ENCODE assay signal across 1 cellular context in the genomic region with DNA sequence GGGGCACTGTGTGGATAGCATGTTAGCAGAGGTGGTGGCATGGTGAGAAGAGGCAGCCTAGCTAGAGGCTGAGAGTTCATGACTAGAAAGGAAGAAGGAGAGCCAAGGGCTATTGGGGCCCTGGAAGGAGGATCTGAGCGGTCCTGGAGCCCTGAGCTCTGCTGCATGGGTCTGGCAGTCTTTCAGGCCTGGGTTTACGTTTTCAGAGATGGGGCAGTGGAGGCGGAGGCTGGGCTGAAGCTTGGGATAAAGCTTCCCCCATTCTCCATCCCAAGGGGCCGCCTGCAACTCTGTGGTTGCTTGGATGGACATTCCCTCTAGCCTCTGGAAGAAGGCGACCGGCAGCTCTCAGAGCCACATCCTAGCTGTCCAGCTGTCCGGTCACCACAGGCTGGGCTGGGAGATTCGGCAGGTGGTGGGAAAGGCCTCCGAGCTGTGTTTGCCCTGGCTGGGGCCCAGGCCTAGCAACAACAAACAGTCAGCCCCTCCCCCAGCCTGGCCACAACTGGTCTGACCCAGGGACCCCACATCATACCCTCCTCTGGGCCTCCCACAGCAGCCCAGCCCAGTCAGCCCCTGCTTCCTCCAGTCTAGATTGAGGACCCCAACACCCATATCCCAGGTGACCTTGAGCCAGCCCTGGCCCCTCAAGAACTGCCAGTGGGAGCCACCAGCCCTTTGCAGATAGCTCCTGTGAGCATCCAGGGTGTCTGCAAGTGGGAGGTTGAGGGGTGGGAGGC.
TF ChIP-seq lines count a peak whose summit lies in the region.

No MANE protein-coding gene starts in this region.

TF ChIP-seq in HepG2, 621 proteins besides CTCF, POLR2A, EP300 and RAD21 (continued from another document and continues in another):
- TF ChIP-seq, protein P1, sequence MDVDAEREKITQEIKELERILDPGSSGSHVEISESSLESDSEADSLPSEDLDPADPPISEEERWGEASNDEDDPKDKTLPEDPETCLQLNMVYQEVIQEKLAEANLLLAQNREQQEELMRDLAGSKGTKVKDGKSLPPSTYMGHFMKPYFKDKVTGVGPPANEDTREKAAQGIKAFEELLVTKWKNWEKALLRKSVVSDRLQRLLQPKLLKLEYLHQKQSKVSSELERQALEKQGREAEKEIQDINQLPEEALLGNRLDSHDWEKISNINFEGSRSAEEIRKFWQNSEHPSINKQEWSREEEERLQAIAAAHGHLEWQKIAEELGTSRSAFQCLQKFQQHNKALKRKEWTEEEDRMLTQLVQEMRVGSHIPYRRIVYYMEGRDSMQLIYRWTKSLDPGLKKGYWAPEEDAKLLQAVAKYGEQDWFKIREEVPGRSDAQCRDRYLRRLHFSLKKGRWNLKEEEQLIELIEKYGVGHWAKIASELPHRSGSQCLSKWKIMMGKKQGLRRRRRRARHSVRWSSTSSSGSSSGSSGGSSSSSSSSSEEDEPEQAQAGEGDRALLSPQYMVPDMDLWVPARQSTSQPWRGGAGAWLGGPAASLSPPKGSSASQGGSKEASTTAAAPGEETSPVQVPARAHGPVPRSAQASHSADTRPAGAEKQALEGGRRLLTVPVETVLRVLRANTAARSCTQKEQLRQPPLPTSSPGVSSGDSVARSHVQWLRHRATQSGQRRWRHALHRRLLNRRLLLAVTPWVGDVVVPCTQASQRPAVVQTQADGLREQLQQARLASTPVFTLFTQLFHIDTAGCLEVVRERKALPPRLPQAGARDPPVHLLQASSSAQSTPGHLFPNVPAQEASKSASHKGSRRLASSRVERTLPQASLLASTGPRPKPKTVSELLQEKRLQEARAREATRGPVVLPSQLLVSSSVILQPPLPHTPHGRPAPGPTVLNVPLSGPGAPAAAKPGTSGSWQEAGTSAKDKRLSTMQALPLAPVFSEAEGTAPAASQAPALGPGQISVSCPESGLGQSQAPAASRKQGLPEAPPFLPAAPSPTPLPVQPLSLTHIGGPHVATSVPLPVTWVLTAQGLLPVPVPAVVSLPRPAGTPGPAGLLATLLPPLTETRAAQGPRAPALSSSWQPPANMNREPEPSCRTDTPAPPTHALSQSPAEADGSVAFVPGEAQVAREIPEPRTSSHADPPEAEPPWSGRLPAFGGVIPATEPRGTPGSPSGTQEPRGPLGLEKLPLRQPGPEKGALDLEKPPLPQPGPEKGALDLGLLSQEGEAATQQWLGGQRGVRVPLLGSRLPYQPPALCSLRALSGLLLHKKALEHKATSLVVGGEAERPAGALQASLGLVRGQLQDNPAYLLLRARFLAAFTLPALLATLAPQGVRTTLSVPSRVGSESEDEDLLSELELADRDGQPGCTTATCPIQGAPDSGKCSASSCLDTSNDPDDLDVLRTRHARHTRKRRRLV (CRISPR knock-in tag; IDR thresholded peaks at IDR 0.05): no peak
- TF ChIP-seq, protein P2, sequence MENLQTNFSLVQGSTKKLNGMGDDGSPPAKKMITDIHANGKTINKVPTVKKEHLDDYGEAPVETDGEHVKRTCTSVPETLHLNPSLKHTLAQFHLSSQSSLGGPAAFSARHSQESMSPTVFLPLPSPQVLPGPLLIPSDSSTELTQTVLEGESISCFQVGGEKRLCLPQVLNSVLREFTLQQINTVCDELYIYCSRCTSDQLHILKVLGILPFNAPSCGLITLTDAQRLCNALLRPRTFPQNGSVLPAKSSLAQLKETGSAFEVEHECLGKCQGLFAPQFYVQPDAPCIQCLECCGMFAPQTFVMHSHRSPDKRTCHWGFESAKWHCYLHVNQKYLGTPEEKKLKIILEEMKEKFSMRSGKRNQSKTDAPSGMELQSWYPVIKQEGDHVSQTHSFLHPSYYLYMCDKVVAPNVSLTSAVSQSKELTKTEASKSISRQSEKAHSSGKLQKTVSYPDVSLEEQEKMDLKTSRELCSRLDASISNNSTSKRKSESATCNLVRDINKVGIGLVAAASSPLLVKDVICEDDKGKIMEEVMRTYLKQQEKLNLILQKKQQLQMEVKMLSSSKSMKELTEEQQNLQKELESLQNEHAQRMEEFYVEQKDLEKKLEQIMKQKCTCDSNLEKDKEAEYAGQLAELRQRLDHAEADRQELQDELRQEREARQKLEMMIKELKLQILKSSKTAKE (CRISPR knock-in tag; IDR thresholded peaks at IDR 0.05; ENCODE audit: borderline replicate concordance): 0 out of 2 replicates have a peak, but pooled peaks have one; percentile 69
- peak; percentile 64; the same call in 1 of the 2 replicates for TF ChIP-seq SIN3A (IDR thresholded peaks at IDR 0.05; ENCODE audit: borderline replicate concordance, low read depth, low read length)
- TF ChIP-seq, protein P3, sequence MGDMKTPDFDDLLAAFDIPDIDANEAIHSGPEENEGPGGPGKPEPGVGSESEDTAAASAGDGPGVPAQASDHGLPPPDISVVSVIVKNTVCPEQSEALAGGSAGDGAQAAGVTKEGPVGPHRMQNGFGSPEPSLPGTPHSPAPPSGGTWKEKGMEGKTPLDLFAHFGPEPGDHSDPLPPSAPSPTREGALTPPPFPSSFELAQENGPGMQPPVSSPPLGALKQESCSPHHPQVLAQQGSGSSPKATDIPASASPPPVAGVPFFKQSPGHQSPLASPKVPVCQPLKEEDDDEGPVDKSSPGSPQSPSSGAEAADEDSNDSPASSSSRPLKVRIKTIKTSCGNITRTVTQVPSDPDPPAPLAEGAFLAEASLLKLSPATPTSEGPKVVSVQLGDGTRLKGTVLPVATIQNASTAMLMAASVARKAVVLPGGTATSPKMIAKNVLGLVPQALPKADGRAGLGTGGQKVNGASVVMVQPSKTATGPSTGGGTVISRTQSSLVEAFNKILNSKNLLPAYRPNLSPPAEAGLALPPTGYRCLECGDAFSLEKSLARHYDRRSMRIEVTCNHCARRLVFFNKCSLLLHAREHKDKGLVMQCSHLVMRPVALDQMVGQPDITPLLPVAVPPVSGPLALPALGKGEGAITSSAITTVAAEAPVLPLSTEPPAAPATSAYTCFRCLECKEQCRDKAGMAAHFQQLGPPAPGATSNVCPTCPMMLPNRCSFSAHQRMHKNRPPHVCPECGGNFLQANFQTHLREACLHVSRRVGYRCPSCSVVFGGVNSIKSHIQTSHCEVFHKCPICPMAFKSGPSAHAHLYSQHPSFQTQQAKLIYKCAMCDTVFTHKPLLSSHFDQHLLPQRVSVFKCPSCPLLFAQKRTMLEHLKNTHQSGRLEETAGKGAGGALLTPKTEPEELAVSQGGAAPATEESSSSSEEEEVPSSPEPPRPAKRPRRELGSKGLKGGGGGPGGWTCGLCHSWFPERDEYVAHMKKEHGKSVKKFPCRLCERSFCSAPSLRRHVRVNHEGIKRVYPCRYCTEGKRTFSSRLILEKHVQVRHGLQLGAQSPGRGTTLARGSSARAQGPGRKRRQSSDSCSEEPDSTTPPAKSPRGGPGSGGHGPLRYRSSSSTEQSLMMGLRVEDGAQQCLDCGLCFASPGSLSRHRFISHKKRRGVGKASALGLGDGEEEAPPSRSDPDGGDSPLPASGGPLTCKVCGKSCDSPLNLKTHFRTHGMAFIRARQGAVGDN (CRISPR knock-in tag; IDR thresholded peaks at IDR 0.05): peak; percentile 93
- no peak for TF ChIP-seq ZNF7 (CRISPR knock-in tag; IDR thresholded peaks at IDR 0.05)
- TF ChIP-seq, protein P4, sequence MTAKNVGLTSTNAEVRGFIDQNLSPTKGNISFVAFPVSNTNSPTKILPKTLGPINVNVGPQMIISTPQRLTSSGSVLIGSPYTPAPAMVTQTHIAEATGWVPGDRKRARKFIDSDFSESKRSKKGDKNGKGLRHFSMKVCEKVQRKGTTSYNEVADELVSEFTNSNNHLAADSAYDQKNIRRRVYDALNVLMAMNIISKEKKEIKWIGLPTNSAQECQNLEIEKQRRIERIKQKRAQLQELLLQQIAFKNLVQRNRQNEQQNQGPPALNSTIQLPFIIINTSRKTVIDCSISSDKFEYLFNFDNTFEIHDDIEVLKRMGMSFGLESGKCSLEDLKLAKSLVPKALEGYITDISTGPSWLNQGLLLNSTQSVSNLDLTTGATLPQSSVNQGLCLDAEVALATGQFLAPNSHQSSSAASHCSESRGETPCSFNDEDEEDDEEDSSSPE (CRISPR knock-in tag; IDR thresholded peaks at IDR 0.05): peak; percentile 30; the same call in 1 of the 2 replicates
- TF ChIP-seq, protein P5, sequence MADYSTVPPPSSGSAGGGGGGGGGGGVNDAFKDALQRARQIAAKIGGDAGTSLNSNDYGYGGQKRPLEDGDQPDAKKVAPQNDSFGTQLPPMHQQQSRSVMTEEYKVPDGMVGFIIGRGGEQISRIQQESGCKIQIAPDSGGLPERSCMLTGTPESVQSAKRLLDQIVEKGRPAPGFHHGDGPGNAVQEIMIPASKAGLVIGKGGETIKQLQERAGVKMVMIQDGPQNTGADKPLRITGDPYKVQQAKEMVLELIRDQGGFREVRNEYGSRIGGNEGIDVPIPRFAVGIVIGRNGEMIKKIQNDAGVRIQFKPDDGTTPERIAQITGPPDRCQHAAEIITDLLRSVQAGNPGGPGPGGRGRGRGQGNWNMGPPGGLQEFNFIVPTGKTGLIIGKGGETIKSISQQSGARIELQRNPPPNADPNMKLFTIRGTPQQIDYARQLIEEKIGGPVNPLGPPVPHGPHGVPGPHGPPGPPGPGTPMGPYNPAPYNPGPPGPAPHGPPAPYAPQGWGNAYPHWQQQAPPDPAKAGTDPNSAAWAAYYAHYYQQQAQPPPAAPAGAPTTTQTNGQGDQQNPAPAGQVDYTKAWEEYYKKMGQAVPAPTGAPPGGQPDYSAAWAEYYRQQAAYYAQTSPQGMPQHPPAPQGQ (CRISPR knock-in tag; IDR thresholded peaks at IDR 0.05; ENCODE audit: borderline replicate concordance): no peak; the same call in 1 of the 2 replicates
- TF ChIP-seq CREM (IDR thresholded peaks at IDR 0.05): peak; percentile 54; the same call in 1 of the 2 replicates
- TF ChIP-seq CREM (CRISPR knock-in tag; IDR thresholded peaks at IDR 0.05): no peak
- TF ChIP-seq BORCS8-MEF2B (CRISPR knock-in tag; IDR thresholded peaks at IDR 0.05): no peak
- 0 out of 2 replicates have a peak, but pooled peaks have one; percentile 19 for TF ChIP-seq NFYB (CRISPR knock-in tag; IDR thresholded peaks at IDR 0.05)
- no peak for TF ChIP-seq ZNF850 (CRISPR knock-in tag; conservative IDR thresholded peaks at IDR 0.05)
- TF ChIP-seq KLF16 (CRISPR knock-in tag; IDR thresholded peaks at IDR 0.05): 0 out of 4 replicates have a peak, but pooled peaks of 1 of the 2 experiments have one; percentile 59
- TF ChIP-seq JDP2 (CRISPR knock-in tag; IDR thresholded peaks at IDR 0.05; ENCODE audit: borderline replicate concordance): no peak
- TF ChIP-seq ZFX (CRISPR knock-in tag; IDR thresholded peaks at IDR 0.05; ENCODE audit: low read depth): peak; percentile 93
- TF ChIP-seq, protein P6, sequence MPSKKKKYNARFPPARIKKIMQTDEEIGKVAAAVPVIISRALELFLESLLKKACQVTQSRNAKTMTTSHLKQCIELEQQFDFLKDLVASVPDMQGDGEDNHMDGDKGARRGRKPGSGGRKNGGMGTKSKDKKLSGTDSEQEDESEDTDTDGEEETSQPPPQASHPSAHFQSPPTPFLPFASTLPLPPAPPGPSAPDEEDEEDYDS (CRISPR knock-in tag; IDR thresholded peaks at IDR 0.05): peak; percentile 80
- no peak for TF ChIP-seq ZNF781 (CRISPR knock-in tag; IDR thresholded peaks at IDR 0.05; ENCODE audit: borderline replicate concordance, not compliant biosample characterization)
- no peak for TF ChIP-seq ZNF589 (CRISPR knock-in tag; conservative IDR thresholded peaks at IDR 0.05)
- TF ChIP-seq, protein P7, sequence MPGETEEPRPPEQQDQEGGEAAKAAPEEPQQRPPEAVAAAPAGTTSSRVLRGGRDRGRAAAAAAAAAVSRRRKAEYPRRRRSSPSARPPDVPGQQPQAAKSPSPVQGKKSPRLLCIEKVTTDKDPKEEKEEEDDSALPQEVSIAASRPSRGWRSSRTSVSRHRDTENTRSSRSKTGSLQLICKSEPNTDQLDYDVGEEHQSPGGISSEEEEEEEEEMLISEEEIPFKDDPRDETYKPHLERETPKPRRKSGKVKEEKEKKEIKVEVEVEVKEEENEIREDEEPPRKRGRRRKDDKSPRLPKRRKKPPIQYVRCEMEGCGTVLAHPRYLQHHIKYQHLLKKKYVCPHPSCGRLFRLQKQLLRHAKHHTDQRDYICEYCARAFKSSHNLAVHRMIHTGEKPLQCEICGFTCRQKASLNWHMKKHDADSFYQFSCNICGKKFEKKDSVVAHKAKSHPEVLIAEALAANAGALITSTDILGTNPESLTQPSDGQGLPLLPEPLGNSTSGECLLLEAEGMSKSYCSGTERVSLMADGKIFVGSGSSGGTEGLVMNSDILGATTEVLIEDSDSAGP (CRISPR knock-in tag; IDR thresholded peaks at IDR 0.05; ENCODE audit: borderline replicate concordance): peak; percentile 75; the same call in 1 of the 2 replicates
- TF ChIP-seq ZNF792 (CRISPR knock-in tag; IDR thresholded peaks at IDR 0.05): peak; percentile 73
- peak; percentile 94 for TF ChIP-seq TBX2 (CRISPR knock-in tag; IDR thresholded peaks at IDR 0.05; ENCODE audit: borderline replicate concordance)
- no peak for TF ChIP-seq TOPORS (CRISPR knock-in tag; IDR thresholded peaks at IDR 0.05)
- no peak; the same call in 1 of the 2 replicates for TF ChIP-seq GTF3A (CRISPR knock-in tag; conservative IDR thresholded peaks at IDR 0.05)
- TF ChIP-seq FOXA1 (IDR thresholded peaks at IDR 0.05): no peak
- peak; percentile 87 for TF ChIP-seq FOXA1 (CRISPR knock-in tag; IDR thresholded peaks at IDR 0.05)
- TF ChIP-seq GABPB1 (CRISPR knock-in tag; IDR thresholded peaks at IDR 0.05): peak; percentile 65; the same call in 1 of the 2 replicates
- no peak for TF ChIP-seq ZKSCAN1 (IDR thresholded peaks at IDR 0.05; ENCODE audit: low read length)
- TF ChIP-seq, protein P8, sequence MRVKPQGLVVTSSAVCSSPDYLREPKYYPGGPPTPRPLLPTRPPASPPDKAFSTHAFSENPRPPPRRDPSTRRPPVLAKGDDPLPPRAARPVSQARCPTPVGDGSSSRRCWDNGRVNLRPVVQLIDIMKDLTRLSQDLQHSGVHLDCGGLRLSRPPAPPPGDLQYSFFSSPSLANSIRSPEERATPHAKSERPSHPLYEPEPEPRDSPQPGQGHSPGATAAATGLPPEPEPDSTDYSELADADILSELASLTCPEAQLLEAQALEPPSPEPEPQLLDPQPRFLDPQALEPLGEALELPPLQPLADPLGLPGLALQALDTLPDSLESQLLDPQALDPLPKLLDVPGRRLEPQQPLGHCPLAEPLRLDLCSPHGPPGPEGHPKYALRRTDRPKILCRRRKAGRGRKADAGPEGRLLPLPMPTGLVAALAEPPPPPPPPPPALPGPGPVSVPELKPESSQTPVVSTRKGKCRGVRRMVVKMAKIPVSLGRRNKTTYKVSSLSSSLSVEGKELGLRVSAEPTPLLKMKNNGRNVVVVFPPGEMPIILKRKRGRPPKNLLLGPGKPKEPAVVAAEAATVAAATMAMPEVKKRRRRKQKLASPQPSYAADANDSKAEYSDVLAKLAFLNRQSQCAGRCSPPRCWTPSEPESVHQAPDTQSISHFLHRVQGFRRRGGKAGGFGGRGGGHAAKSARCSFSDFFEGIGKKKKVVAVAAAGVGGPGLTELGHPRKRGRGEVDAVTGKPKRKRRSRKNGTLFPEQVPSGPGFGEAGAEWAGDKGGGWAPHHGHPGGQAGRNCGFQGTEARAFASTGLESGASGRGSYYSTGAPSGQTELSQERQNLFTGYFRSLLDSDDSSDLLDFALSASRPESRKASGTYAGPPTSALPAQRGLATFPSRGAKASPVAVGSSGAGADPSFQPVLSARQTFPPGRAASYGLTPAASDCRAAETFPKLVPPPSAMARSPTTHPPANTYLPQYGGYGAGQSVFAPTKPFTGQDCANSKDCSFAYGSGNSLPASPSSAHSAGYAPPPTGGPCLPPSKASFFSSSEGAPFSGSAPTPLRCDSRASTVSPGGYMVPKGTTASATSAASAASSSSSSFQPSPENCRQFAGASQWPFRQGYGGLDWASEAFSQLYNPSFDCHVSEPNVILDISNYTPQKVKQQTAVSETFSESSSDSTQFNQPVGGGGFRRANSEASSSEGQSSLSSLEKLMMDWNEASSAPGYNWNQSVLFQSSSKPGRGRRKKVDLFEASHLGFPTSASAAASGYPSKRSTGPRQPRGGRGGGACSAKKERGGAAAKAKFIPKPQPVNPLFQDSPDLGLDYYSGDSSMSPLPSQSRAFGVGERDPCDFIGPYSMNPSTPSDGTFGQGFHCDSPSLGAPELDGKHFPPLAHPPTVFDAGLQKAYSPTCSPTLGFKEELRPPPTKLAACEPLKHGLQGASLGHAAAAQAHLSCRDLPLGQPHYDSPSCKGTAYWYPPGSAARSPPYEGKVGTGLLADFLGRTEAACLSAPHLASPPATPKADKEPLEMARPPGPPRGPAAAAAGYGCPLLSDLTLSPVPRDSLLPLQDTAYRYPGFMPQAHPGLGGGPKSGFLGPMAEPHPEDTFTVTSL (CRISPR knock-in tag; IDR thresholded peaks at IDR 0.05; ENCODE audit: borderline replicate concordance): peak; percentile 19; the same call in 1 of the 2 replicates
